ENCODE assay signal across 28 cellular contexts in the genomic region with DNA sequence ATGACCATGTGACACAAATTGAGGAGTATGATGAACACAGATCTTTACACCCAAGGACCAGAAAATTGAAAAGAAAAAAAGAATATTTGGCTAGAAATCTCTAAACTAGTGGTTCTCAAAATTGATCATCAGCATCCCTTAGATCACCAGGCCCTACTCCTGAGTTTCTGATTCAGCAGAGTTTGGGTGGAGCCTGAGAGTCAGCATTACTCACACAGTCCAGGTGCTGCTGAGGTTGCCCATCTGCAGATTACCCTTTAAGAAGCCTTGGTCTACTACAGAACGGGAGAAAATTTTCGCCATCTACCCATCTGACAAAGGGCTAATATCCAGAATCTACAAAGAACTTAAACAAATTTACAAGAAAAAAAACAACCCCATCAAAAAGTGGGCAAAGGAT.
DNase-seq lines count a peak whose midpoint lies in the region; ATAC-seq, FAIRE-seq and TF ChIP-seq lines count a peak whose summit lies in the region.
"Had no signal": no experiment of that assay in that cellular context is flagged by ENCODE, and none has a peak within 500 bp of the region (broad histone marks: within the 10 kb centered on the region; RNA-seq: fewer than 3 reads in every experiment).

No MANE protein-coding gene starts in this region.

- H3K27me3 Mint-ChIP-seq in astrocyte (ENCODE audit: low read depth, unreplicated experiment) = no peaks in the 10 kb centered on the region
- H3K27me3 Mint-ChIP-seq: CD4-positive, alpha-beta T cell had no signal

- H4K20me1 ChIP-seq in GM23248 (ENCODE audit: insufficient read depth) = no peaks in the 10 kb centered on the region
- H4K20me1 ChIP-seq in astrocyte (ENCODE audit: insufficient read depth, low read length) = no peaks in the 10 kb centered on the region
- H4K20me1 ChIP-seq in keratinocyte (ENCODE audit: control insufficient read depth, extremely low read depth, insufficient read depth, low read length) = no peaks in the 10 kb centered on the region
- H4K20me1 ChIP-seq: BLaER1 treated with 17β-estradiol and CSF1 and Interleukin-3, amounts not matched to agents 10 nM and 100 nM had no signal

- H3K79me2 ChIP-seq in GM23248 (ENCODE audit: insufficient read depth) (no peaks in the 10 kb centered on the region), astrocyte (ENCODE audit: insufficient read depth, low read length) (no peaks in the 10 kb centered on the region), keratinocyte (ENCODE audit: control insufficient read depth, insufficient read depth, low read length) (no peaks in the 10 kb centered on the region)

- H3K9me3 Mint-ChIP-seq in astrocyte (ENCODE audit: unreplicated experiment) = no peaks in the 10 kb centered on the region
- H3K9me3 Mint-ChIP-seq: CD4-positive, alpha-beta T cell had no signal

- H3K4me2 ChIP-seq in GM23248 (ENCODE audit: unreplicated experiment) (no peak overlapping the region), astrocyte (ENCODE audit: low read length) (no peak overlapping the region), keratinocyte (ENCODE audit: control insufficient read depth, extremely low read depth, insufficient read depth, low read depth, low read length) (no peak overlapping the region)
- H3K4me2 ChIP-seq: A549; BLaER1 treated with 17β-estradiol and CSF1 and Interleukin-3, amounts not matched to agents 10 nM and 100 nM had no signal

- H3F3A ChIP-seq in GM23248 (ENCODE audit: insufficient read depth) = no peaks in the 10 kb centered on the region

- dilution Hi-C loops in keratinocyte (cut with MboI; ENCODE audit: extremely low pct_ligation_motif_present, low sequenced_read_pairs) = no loop called here

- H3K4me1 Mint-ChIP-seq in astrocyte (ENCODE audit: low read depth, unreplicated experiment) = peaks cover 8% of the 10 kb centered on the region

- no peaks in the 10 kb centered on the region for H3K9me2 ChIP-seq in GM23248 (ENCODE audit: insufficient read depth)

- H3K4me3 Mint-ChIP-seq in astrocyte (ENCODE audit: unreplicated experiment) = no peak overlapping the region
- H3K4me3 Mint-ChIP-seq: CD4-positive, alpha-beta T cell had no signal

- H3K9me3 ChIP-seq in GM23248 (ENCODE audit: low read depth) (no peaks in the 10 kb centered on the region), astrocyte (ENCODE audit: insufficient read depth, low read depth, low read length) (no peaks in the 10 kb centered on the region), keratinocyte (ENCODE audit: control insufficient read depth, low read depth, low read length) (no peaks in the 10 kb centered on the region)
- H3K9me3 ChIP-seq: A549, MG63, SJCRH30 had no signal

- in situ Hi-C loops in GM23248 (cut with MboI) = no loop called here

- H2AFZ ChIP-seq in GM23248 (no peak overlapping the region), astrocyte (ENCODE audit: low read depth, low read length) (no peak overlapping the region), keratinocyte (ENCODE audit: control insufficient read depth, low read length) (no peak overlapping the region)

- H3K36me3 ChIP-seq in GM23248 (ENCODE audit: low read depth) (no peaks in the 10 kb centered on the region), astrocyte (ENCODE audit: insufficient read depth, low read length) (no peaks in the 10 kb centered on the region), keratinocyte (ENCODE audit: control insufficient read depth in 2 of 2, extremely low read depth in 1 of 2, insufficient read depth in 2 of 2, low read length in 2 of 2) (no peaks in the 10 kb centered on the region)
- H3K36me3 ChIP-seq: BLaER1 treated with 17β-estradiol and CSF1 and Interleukin-3, amounts not matched to agents 10 nM and 100 nM; MG63; SJCRH30 had no signal

- intact Hi-C loops in left cardiac atrium (cut with DNase I) = no loop called here

- DNase-seq in GM23248 (peak; percentile 25), M059J (ENCODE audit: low read depth) (peak; percentile 34), astrocyte (ENCODE audit: low read depth) (no peak), keratinocyte (ENCODE audit: low read depth, low spot score) (peak; percentile 50), NOMO-1 treated with dmso at 0.1 percent for 144 hours (lab: John Stamatoyannopoulos, UW; ENCODE audit: unreplicated experiment) (no peak), T-helper 2 cell (no peak), left cardiac atrium (no peak)
- DNase-seq: AML-193; CD4-positive, alpha-beta T cell; DMS53; HCEC 1CT; NCI-H1694; NCI-H2029 treated with DMSO at 0.1 percent for 48 hours; NCI-H2227 treated with DMSO at 0.1 percent for 48 hours; NCI-H510A; NCI-H69; SJCRH30 had no signal

- no peak for ATAC-seq in GM18867 (IDR thresholded peaks at IDR 0.05; ENCODE audit: unreplicated experiment)
- ATAC-seq in left cardiac atrium = no peak
- ATAC-seq: A549, HepG2, K562, Right ventricle myocardium inferior had no signal

- TF ChIP-seq CTCF in astrocyte (IDR thresholded peaks at IDR 0.05; ENCODE audit: insufficient read depth, low read depth, low read length) (no peak), keratinocyte (optimal IDR thresholded peaks at IDR 0.05 in 1 of 3, IDR thresholded peaks at IDR 0.05 in 1 of 3, conservative IDR thresholded peaks at IDR 0.05 in 1 of 3; ENCODE audit: extremely low read depth in 1 of 3, insufficient read depth in 2 of 3, low read length in 3 of 3) (no peak)

- no peaks in the 10 kb centered on the region for H3K9me1 ChIP-seq in keratinocyte (ENCODE audit: control insufficient read depth, extremely low read depth, insufficient read depth, low read length)

- no peak overlapping the region for H3K4me3 ChIP-seq in GM23248
- no peak overlapping the region for H3K4me3 ChIP-seq in astrocyte (ENCODE audit: insufficient read depth, low read depth, low read length)
- no peak overlapping the region for H3K4me3 ChIP-seq in keratinocyte (ENCODE audit: control insufficient read depth in 2 of 3, extremely low read depth in 1 of 3, insufficient read depth in 2 of 3, low read depth in 1 of 3, low read length in 3 of 3)
- H3K4me3 ChIP-seq: A549; BLaER1 treated with 17β-estradiol and CSF1 and Interleukin-3, amounts not matched to agents 10 nM and 100 nM; K562; MG63; SJCRH30 had no signal

- no peaks in the 10 kb centered on the region for H3K36me3 Mint-ChIP-seq in astrocyte (ENCODE audit: low read depth, unreplicated experiment)

- 29 to 32% methylated on average over 2 of the region's 2 CpGs for WGBS in GM23248 (ENCODE audit: low coverage in 1 of 2, low lambda C conversion rate in 2 of 2, missing lambda C conversion rate in 2 of 2), 2 experiments

- H3K27ac Mint-ChIP-seq in astrocyte (ENCODE audit: unreplicated experiment) = no peak overlapping the region
- H3K27ac Mint-ChIP-seq: CD4-positive, alpha-beta T cell had no signal

- FAIRE-seq in astrocyte (lab: Jason Lieb, UNC) (peak; percentile 39), keratinocyte (lab: Jason Lieb, UNC) (no peak)
- FAIRE-seq: A549, D721Med, G401.6, H1, HepG2, K562 had no signal

- H3K27ac ChIP-seq in GM23248 (peak overlapping the region; percentile 23; the same call in 1 of the 2 replicates), astrocyte (ENCODE audit: low read depth, low read length) (no peak overlapping the region), keratinocyte (ENCODE audit: control insufficient read depth, insufficient read depth, low read length) (no peak overlapping the region)
- H3K27ac ChIP-seq: A549; BLaER1 treated with 17β-estradiol and CSF1 and Interleukin-3, amounts not matched to agents 10 nM and 100 nM; HL-60; SJCRH30 had no signal

- H3K27me3 ChIP-seq in GM23248 (replicated peaks; ENCODE audit: insufficient read depth) = no peaks in the 10 kb centered on the region
- H3K27me3 ChIP-seq in astrocyte (ENCODE audit: insufficient read depth, low read length) = no peaks in the 10 kb centered on the region
- no peaks in the 10 kb centered on the region for H3K27me3 ChIP-seq in keratinocyte (ENCODE audit: control insufficient read depth, extremely low read depth, insufficient read depth, low read length)
- H3K27me3 ChIP-seq: MG63, SJCRH30 had no signal

- no peak overlapping the region for H3K9ac ChIP-seq in GM23248
- H3K9ac ChIP-seq in astrocyte (ENCODE audit: low read length) = no peak overlapping the region
- no peak overlapping the region for H3K9ac ChIP-seq in keratinocyte (ENCODE audit: control insufficient read depth, extremely low read depth, insufficient read depth, low read length)
- H3K9ac ChIP-seq: BLaER1 treated with 17β-estradiol and CSF1 and Interleukin-3, amounts not matched to agents 10 nM and 100 nM had no signal

- peaks cover 9% of the 10 kb centered on the region for H3K4me1 ChIP-seq in GM23248 (ENCODE audit: insufficient read depth)
- H3K4me1 ChIP-seq in astrocyte (ENCODE audit: insufficient read depth, low read length) = no peaks in the 10 kb centered on the region
- peaks cover 3% of the 10 kb centered on the region for H3K4me1 ChIP-seq in keratinocyte (ENCODE audit: control insufficient read depth, extremely low read depth, insufficient read depth, low read length)
- H3K4me1 ChIP-seq: A549; BLaER1 treated with 17β-estradiol and CSF1 and Interleukin-3, amounts not matched to agents 10 nM and 100 nM; SJCRH30 had no signal

Comparison
In these comparisons a context has a peak if more than half of its experiments do, and no peak if none do; other contexts are left out.
1. DNase-seq: peak in GM23248 (single experiment), M059J (single experiment) and keratinocyte (single experiment); none in astrocyte (single experiment), NOMO-1 treated with dmso at 0.1 percent for 144 hours (single experiment), T-helper 2 cell (0 of 5) and left cardiac atrium (single experiment).